13 cellular contexts compared by ENCODE assay signal in genomic region chr3:46927718-46928073, GRCh38. TPM values are rescaled to one million over a fixed set of nuclear protein-coding genes. Genes with fewer than 3 reads are reported as not detected.
DNase-seq lines count a peak whose midpoint lies in the region; ATAC-seq and TF ChIP-seq lines count a peak whose summit lies in the region.
"Had no signal": no experiment of that assay in that cellular context is flagged by ENCODE, and none has a peak within 500 bp of the region (broad histone marks: within the 10 kb centered on the region; RNA-seq: fewer than 3 reads in every experiment).

No MANE protein-coding gene starts in this region.

- CTCF ChIA-PET in CD4-positive, alpha-beta T cell (lab: Charles Lee), result no interaction called here

- H3K4me2 ChIP-seq in trophoblast cell (ENCODE audit: low read length), result no peak overlapping the region

- no peaks in the 10 kb centered on the region for H3K79me2 ChIP-seq in trophoblast cell (ENCODE audit: control insufficient read depth, insufficient read depth, low read length, poor library complexity)

- no peak overlapping the region for H3K27ac ChIP-seq in CD4-positive, alpha-beta T cell (ENCODE audit: low read depth, low read length)
- H3K27ac ChIP-seq in colonic mucosa, result peak overlapping the region; percentile 69
- no peak overlapping the region for H3K27ac ChIP-seq in trophoblast cell (ENCODE audit: low read depth, low read length)
- H3K27ac ChIP-seq: ovary had no signal

- WGBS in trophoblast cell (ENCODE audit: extremely low coverage, insufficient coverage, insufficient read length), result no CpG with 5 or more reads among the region's 6 CpGs

- H2BK5ac ChIP-seq in trophoblast cell (ENCODE audit: low read depth, low read length, poor library complexity), result no peak overlapping the region

- H3K27me3 ChIP-seq in CD4-positive, alpha-beta T cell (ENCODE audit: control insufficient read depth, insufficient read depth, low read length), result no peaks in the 10 kb centered on the region
- H3K27me3 ChIP-seq in colonic mucosa (no peaks in the 10 kb centered on the region), trophoblast cell (ENCODE audit: insufficient read depth, low read length) (no peaks in the 10 kb centered on the region)
- H3K27me3 ChIP-seq: ovary had no signal

- no peak for DNase-seq in CD4-positive, alpha-beta T cell
- no peak for DNase-seq in colonic mucosa
- no peak for DNase-seq in trophoblast cell
- DNase-seq in activated gamma-delta T cell (lab: John Stamatoyannopoulos, UW), result no peak
- DNase-seq in OCI-M1 (lab: John Stamatoyannopoulos, UW), result no peak
- no peak for DNase-seq in HFFc6
- no peak for DNase-seq in Kasumi-1 (lab: John Stamatoyannopoulos, UW)
- DNase-seq: amygdala, COR-L47, IMR-90, NCI-H2171 treated with DMSO at 0.1 percent for 48 hours had no signal

- H3K4ac ChIP-seq in trophoblast cell (ENCODE audit: low read depth, low read length), result peak overlapping the region; percentile 17

- H2BK12ac ChIP-seq in trophoblast cell (ENCODE audit: low read length), result no peak overlapping the region

- POLR2A ChIA-PET in CD4-positive, alpha-beta T cell (lab: Charles Lee), result no interaction called here

- TF ChIP-seq CTCF in CD4-positive, alpha-beta T cell (IDR thresholded peaks at IDR 0.05), result no peak
- TF ChIP-seq CTCF in colonic mucosa (IDR thresholded peaks at IDR 0.05) (no peak), HFFc6 (IDR thresholded peaks at IDR 0.05) (no peak)

- H3K4me1 ChIP-seq in colonic mucosa (peaks cover 50% of the 10 kb centered on the region), trophoblast cell (ENCODE audit: control insufficient read depth in 1 of 2, insufficient read depth in 2 of 2, low read length in 2 of 2) (peaks cover 20 to 21% of the 10 kb centered on the region in 2 experiments)

- no peak overlapping the region for H4K91ac ChIP-seq in trophoblast cell (ENCODE audit: low read depth, low read length)

- ATAC-seq in CD4-positive, alpha-beta T cell (ENCODE audit: poor library complexity), result no peak
- peak; percentile 5 for ATAC-seq in HG03196 (IDR thresholded peaks at IDR 0.05; ENCODE audit: unreplicated experiment)

- H3K9me3 ChIP-seq in CD4-positive, alpha-beta T cell (ENCODE audit: control insufficient read depth, low read length), result no peaks in the 10 kb centered on the region
- peaks cover 4% of the 10 kb centered on the region for H3K9me3 ChIP-seq in colonic mucosa
- no peaks in the 10 kb centered on the region for H3K9me3 ChIP-seq in trophoblast cell (ENCODE audit: insufficient read depth, low read depth, low read length)
- H3K9me3 ChIP-seq: ovary had no signal

- no peak overlapping the region for H3K23ac ChIP-seq in trophoblast cell (ENCODE audit: low read length)

- H3K79me1 ChIP-seq in trophoblast cell (ENCODE audit: low read length), result no peaks in the 10 kb centered on the region

- H3K4me1 Mint-ChIP-seq in CD4-positive, alpha-beta T cell (ENCODE audit: low read depth), result peaks cover 76% of the 10 kb centered on the region
- H3K4me1 Mint-ChIP-seq in HFFc6 (ENCODE audit: low read depth), result peaks cover 54% of the 10 kb centered on the region

- peaks cover 80% of the 10 kb centered on the region for H3K36me3 Mint-ChIP-seq in CD4-positive, alpha-beta T cell (ENCODE audit: low read depth)
- peaks cover 18% of the 10 kb centered on the region for H3K36me3 Mint-ChIP-seq in HFFc6 (ENCODE audit: low read depth)

- no peak overlapping the region for H2AK5ac ChIP-seq in trophoblast cell (ENCODE audit: low read length)

- H3K4me3 Mint-ChIP-seq in CD4-positive, alpha-beta T cell, result no peak overlapping the region
- no peak overlapping the region for H3K4me3 Mint-ChIP-seq in HFFc6

- H3K18ac ChIP-seq in trophoblast cell (ENCODE audit: low read length), result no peak overlapping the region

- H3K27me3 Mint-ChIP-seq in CD4-positive, alpha-beta T cell, result no peaks in the 10 kb centered on the region
- H3K27me3 Mint-ChIP-seq in HFFc6 (ENCODE audit: insufficient read depth), result peaks cover 3% of the 10 kb centered on the region

- no peak overlapping the region for H2BK120ac ChIP-seq in trophoblast cell (ENCODE audit: insufficient read depth, low read length, poor library complexity)

- H2AFZ ChIP-seq in trophoblast cell (ENCODE audit: insufficient read depth, low read length, poor library complexity), result no peak overlapping the region

- peak overlapping the region; percentile 77 for H3K27ac Mint-ChIP-seq in CD4-positive, alpha-beta T cell
- H3K27ac Mint-ChIP-seq in HFFc6, result no peak overlapping the region

- no peak overlapping the region for H4K12ac ChIP-seq in trophoblast cell (ENCODE audit: low read depth, low read length)

- no peak overlapping the region for H3K4me3 ChIP-seq in colonic mucosa
- no peak overlapping the region for H3K4me3 ChIP-seq in trophoblast cell (ENCODE audit: low read depth, low read length)
- H3K4me3 ChIP-seq: ovary had no signal

- H4K8ac ChIP-seq in trophoblast cell (ENCODE audit: low read depth, low read length), result no peak overlapping the region

- H3K9me3 Mint-ChIP-seq in CD4-positive, alpha-beta T cell, result no peaks in the 10 kb centered on the region
- H3K9me3 Mint-ChIP-seq in HFFc6, result no peaks in the 10 kb centered on the region

- H3K9ac ChIP-seq in colonic mucosa (ENCODE audit: low read depth in 2 of 2, low read length in 2 of 2) (peak overlapping the region in 1 of 2 donors; percentile 80), trophoblast cell (ENCODE audit: low read length) (no peak overlapping the region)

- H3K36me3 ChIP-seq in colonic mucosa, result peaks cover 10% of the 10 kb centered on the region
- peaks cover 34 to 40% of the 10 kb centered on the region in 2 experiments for H3K36me3 ChIP-seq in trophoblast cell (ENCODE audit: control insufficient read depth in 1 of 2, insufficient read depth in 2 of 2, low read length in 2 of 2)
- H3K36me3 ChIP-seq: ovary had no signal

- intact Hi-C loops in CD4-positive, alpha-beta T cell (cut with DNase I, micrococcal nuclease), result no loop called here
- intact Hi-C loops in colonic mucosa (cut with DNase I), result loop anchor here (5.0 to 10.0 kb wide), 2 partner anchors 60 to 397 kb away; no protein-coding TSS in a partner anchor

- no peak overlapping the region for H3K14ac ChIP-seq in trophoblast cell (ENCODE audit: low read length)

RNA-seq across cellular contexts. Expression of gene CCDC12, which starts 48.8 kb away (rescaled TPM):
- total RNA-seq in CD4-positive, alpha-beta T cell, result 10 to 100 TPM; 57.5 to 59.5 TPM
- total RNA-seq in colonic mucosa, result 10 to 100 TPM; 34.1 to 55.7 TPM
- 47.9 and 48.1 TPM in 2 replicates for polyA plus RNA-seq in trophoblast cell (2013)
- total RNA-seq in HFFc6 (2021; fragmentation: NEBNext Ultra II Directional; extraction: Animal tissue kit (Norgen Biotek cat#: 25700)), result 10 to 100 TPM; 21.3 to 27.9 (median 27.2) TPM

RNA-seq across cellular contexts. Expression of gene PTH1R, which starts 50.2 kb away (rescaled TPM):
- not detected for total RNA-seq in CD4-positive, alpha-beta T cell
- total RNA-seq in colonic mucosa, result under 1 TPM; 0.69 to 0.86 TPM
- polyA plus RNA-seq in trophoblast cell (2013), result 9.5 and 11.3 TPM in 2 replicates
- total RNA-seq in HFFc6 (2021; fragmentation: NEBNext Ultra II Directional; extraction: Animal tissue kit (Norgen Biotek cat#: 25700)), result 1 to 10 TPM in 2 of 6 experiments, under 1 TPM in 3, not detected in 1; 0.09 to 1.4 (median 0.85) TPM

RNA-seq across cellular contexts. Expression of gene NBEAL2, which starts 51.8 kb away (rescaled TPM):
- 100 to 1,000 TPM; 163 to 170 TPM for total RNA-seq in CD4-positive, alpha-beta T cell
- total RNA-seq in colonic mucosa, result 100 to 1,000 TPM in 1 of 2 donors, 10 to 100 TPM in 1; 40.9 to 106 TPM
- 18.1 and 18.9 TPM in 2 replicates for polyA plus RNA-seq in trophoblast cell (2013)
- 1 to 10 TPM; 5.3 to 7.6 (median 5.8) TPM for total RNA-seq in HFFc6 (2021; fragmentation: NEBNext Ultra II Directional; extraction: Animal tissue kit (Norgen Biotek cat#: 25700))

Comparison
In these comparisons a context has a peak if more than half of its experiments do, and no peak if none do; other contexts are left out.
1. RNA of gene NBEAL2, which starts 51.8 kb away (total RNA-seq): 163 to 170 TPM in CD4-positive, alpha-beta T cell and 40.9 to 106 TPM in colonic mucosa; 5.3 to 7.6 TPM in HFFc6; every median in the first group is over 4 times any median in the second.